In genomic region chr2:222656544-222657446, GRCh38 we compare ENCODE assay signal across 9 cellular contexts. TPM values are rescaled to one million over a fixed set of nuclear protein-coding genes. Genes with fewer than 3 reads are reported as not detected.
DNase-seq lines count a peak whose midpoint lies in the region; ATAC-seq and TF ChIP-seq lines count a peak whose summit lies in the region.
"Had no signal": no experiment of that assay in that cellular context is flagged by ENCODE, and none has a peak within 500 bp of the region (broad histone marks: within the 10 kb centered on the region; RNA-seq: fewer than 3 reads in every experiment).

No MANE protein-coding gene starts in this region.

- TF ChIP-seq CTCF in astrocyte of the cerebellum (IDR thresholded peaks at IDR 0.05; ENCODE audit: low read depth, low read length, missing control alignments), result no peak
- TF ChIP-seq CTCF in transverse colon (IDR thresholded peaks at IDR 0.05), result no peak

- peaks cover 0 to 10% of the 10 kb centered on the region in 2 donors for H3K36me3 Mint-ChIP-seq in CD4-positive, alpha-beta memory T cell

- peak; percentile 14 for ATAC-seq in GM21381 (IDR thresholded peaks at IDR 0.05; ENCODE audit: unreplicated experiment)
- ATAC-seq in HG03575 (IDR thresholded peaks at IDR 0.05; ENCODE audit: extremely low read depth, insufficient number of reproducible peaks, low FRiP score, unreplicated experiment), result peak; percentile 10

- H3K27me3 Mint-ChIP-seq in CD4-positive, alpha-beta memory T cell, result no peaks in the 10 kb centered on the region

- intact Hi-C loops in CD4-positive, alpha-beta memory T cell (cut with micrococcal nuclease), result loop anchor here (1.0 to 5.0 kb wide), 3 partner anchors 34 to 1931 kb away; partner anchors contain the start of gene CUL3
- intact Hi-C loops in transverse colon (cut with DNase I; ENCODE audit: low total_unique reads), result no loop called here
- intact Hi-C loops in posterior vena cava (cut with DNase I), result no loop called here

- peak overlapping the region; percentile 91 for H3K27ac ChIP-seq in CD4-positive, alpha-beta memory T cell (ENCODE audit: low read depth, low read length)
- peak overlapping the region; percentile 84 to 92 (median 87) for H3K27ac ChIP-seq in transverse colon

- H3K4me1 ChIP-seq in CD4-positive, alpha-beta memory T cell (ENCODE audit: insufficient read depth, low read length), result peaks cover 40% of the 10 kb centered on the region
- peaks cover 13 to 38% (median 34%) of the 10 kb centered on the region in 4 donors for H3K4me1 ChIP-seq in transverse colon

- no peaks in the 10 kb centered on the region for H3K9me3 Mint-ChIP-seq in CD4-positive, alpha-beta memory T cell

- H3K27me3 ChIP-seq in CD4-positive, alpha-beta memory T cell (ENCODE audit: insufficient read depth, low read length), result no peaks in the 10 kb centered on the region
- no peaks in the 10 kb centered on the region for H3K27me3 ChIP-seq in transverse colon

- H3K27ac Mint-ChIP-seq in CD4-positive, alpha-beta memory T cell, result peak overlapping the region; percentile 99 to 100 (median 100)

- H3K4me1 Mint-ChIP-seq in CD4-positive, alpha-beta memory T cell, result peaks cover 24 to 50% (median 36%) of the 10 kb centered on the region in 4 donors

- POLR2A ChIA-PET in CD4-positive, alpha-beta memory T cell (lab: Charles Lee; ENCODE audit: partially characterized antibody), result interaction anchor here (0.8 to 1.0 kb wide), 2 partner anchors 205 to 1139 kb away, joined by 3 read pairs; no protein-coding TSS in a partner anchor

- TF ChIP-seq POLR2A in transverse colon (IDR thresholded peaks at IDR 0.05), result no peak

- in situ Hi-C loops in astrocyte of the cerebellum (cut with HindIII; ENCODE audit: low sequenced_read_pairs) (no loop called here), transverse colon (cut with MboI; ENCODE audit: low pct_ligation_motif_present in 1 of 4, low pct_unique_long_range_greater_than_20kb in 1 of 4, low sequenced_read_pairs in 3 of 4) (no loop called here)

- 16 to 26% methylated on average over 9 to 11 of the region's 11 CpGs for WGBS in transverse colon (ENCODE audit: low coverage in 1 of 2), 2 donors

- H3K4me3 Mint-ChIP-seq in CD4-positive, alpha-beta memory T cell, result peak overlapping the region; percentile 94 to 99 (median 96)

- H3K4me3 ChIP-seq in CD4-positive, alpha-beta memory T cell (ENCODE audit: low read length in 2 of 2), result peak overlapping the region; percentile 84 to 99
- peak overlapping the region; percentile 99 for H3K4me3 ChIP-seq in astrocyte of the cerebellum (ENCODE audit: low read depth, low read length)
- H3K4me3 ChIP-seq in transverse colon, result peak overlapping the region; percentile 21 to 87 (median 76)

- CTCF ChIA-PET in CD4-positive, alpha-beta memory T cell (lab: Charles Lee; ENCODE audit: partially characterized antibody), result no interaction called here

- TF ChIP-seq EP300 in transverse colon (IDR thresholded peaks at IDR 0.05; ENCODE audit: low read depth), result no peak

- no peak for DNase-seq in CD4-positive, alpha-beta memory T cell
- no peak for DNase-seq in astrocyte of the cerebellum (ENCODE audit: low read depth)
- DNase-seq in left kidney (ENCODE audit: low read depth, low spot score), result peak; percentile 47
- no peak for DNase-seq in transverse colon
- DNase-seq in posterior vena cava (ENCODE audit: low spot score), result no peak
- no peak for DNase-seq in medulla oblongata (ENCODE audit: extremely low spot score)

- H3K36me3 ChIP-seq in CD4-positive, alpha-beta memory T cell (ENCODE audit: insufficient read depth, low read length), result no peaks in the 10 kb centered on the region
- H3K36me3 ChIP-seq in transverse colon, result no peaks in the 10 kb centered on the region

- H3K9me3 ChIP-seq in CD4-positive, alpha-beta memory T cell (ENCODE audit: control insufficient read depth in 1 of 2, low read length in 2 of 2), result no peaks in the 10 kb centered on the region
- no peaks in the 10 kb centered on the region for H3K9me3 ChIP-seq in transverse colon

RNA-seq across cellular contexts. Expression of gene FARSB, which starts 0.9 kb away (rescaled TPM):
- 10 to 100 TPM; 11.2 to 11.8 TPM for total RNA-seq in CD4-positive, alpha-beta memory T cell
- 10 to 100 TPM; 26.1 to 36.8 TPM for polyA plus RNA-seq in CD4-positive, alpha-beta memory T cell
- total RNA-seq in transverse colon, result 10 to 100 TPM in 2 of 4 donors, 1 to 10 TPM in 2; 7.2 to 18.6 (median 9.5) TPM
- 10 to 100 TPM; 17.0 to 21.9 TPM for total RNA-seq in posterior vena cava

RNA-seq across cellular contexts. Expression of gene MOGAT1, which starts 14.7 kb away (rescaled TPM):
- total RNA-seq in CD4-positive, alpha-beta memory T cell, result not detected
- not detected for polyA plus RNA-seq in CD4-positive, alpha-beta memory T cell
- total RNA-seq in transverse colon (under 1 TPM in 1 of 4 donors, not detected in 3; 0.80 TPM), posterior vena cava (not detected)
- total RNA-seq: SK-MEL-5 had no signal
